ENCODE assay signal across 15 cellular contexts in the genomic region with DNA sequence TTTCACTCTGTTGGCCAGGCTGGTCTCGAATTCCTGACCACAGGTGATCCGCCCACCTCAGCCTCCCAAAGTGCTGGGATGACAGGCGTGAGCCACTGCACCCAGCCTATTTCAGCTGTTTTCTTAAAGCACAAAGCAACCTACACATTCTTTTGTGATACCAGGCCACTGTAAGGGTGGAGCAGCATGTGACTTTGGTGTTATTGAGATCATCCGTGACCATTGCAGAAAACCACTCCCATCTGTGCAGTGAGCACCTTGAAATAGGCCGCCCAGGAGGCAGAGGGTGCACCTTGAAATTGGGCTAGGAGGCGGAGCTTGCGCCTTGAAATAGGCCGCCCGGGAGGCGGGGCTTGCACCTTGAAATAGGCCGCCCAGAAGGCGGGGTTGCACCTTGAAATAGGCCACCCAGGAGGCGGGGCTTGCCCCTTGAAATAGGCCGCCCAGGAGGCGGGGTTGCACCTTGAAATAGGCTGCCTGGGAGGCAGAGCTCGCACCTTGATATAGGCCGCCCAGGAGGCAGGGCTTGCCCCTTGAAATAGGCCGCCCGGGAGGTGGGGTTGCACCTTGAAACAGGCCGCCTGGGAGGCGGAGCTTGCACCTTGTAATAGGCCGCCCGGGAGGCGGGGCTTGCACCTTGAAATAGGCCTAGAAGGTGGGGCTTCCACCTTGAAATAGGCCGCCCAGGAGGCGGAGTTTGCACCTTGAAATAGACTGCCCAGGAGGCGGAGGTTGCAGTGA. TPM values are rescaled to one million over a fixed set of nuclear protein-coding genes. Genes with fewer than 3 reads are reported as not detected.
DNase-seq lines count a peak whose midpoint lies in the region; ATAC-seq, FAIRE-seq and TF ChIP-seq lines count a peak whose summit lies in the region.
"Had no signal": no experiment of that assay in that cellular context is flagged by ENCODE, and none has a peak within 500 bp of the region (broad histone marks: within the 10 kb centered on the region; RNA-seq: fewer than 3 reads in every experiment).

No MANE protein-coding gene starts in this region.

- no peaks in the 10 kb centered on the region for H3K9me1 ChIP-seq in K562 (ENCODE audit: control insufficient read depth, insufficient read depth, low read length)

- no peak overlapping the region for H3K4me2 ChIP-seq in K562 (ENCODE audit: insufficient read depth, low read length)

- DNase-seq in cardiac muscle cell (ENCODE audit: low read depth in 1 of 2, low spot score in 1 of 2) (no peak), Right ventricle myocardium inferior (ENCODE audit: missing footprints) (no peak), K562 (ENCODE audit: extremely low read depth in 1 of 4, low spot score in 3 of 4) (peak in 2 of 4 experiments; percentile 22 to 57), left colon (peak in 1 of 2 donors; percentile 30), upper lobe of right lung (peak; percentile 27), SW480 (ENCODE audit: low spot score) (no peak), NCI-H128 (lab: John Stamatoyannopoulos, UW; ENCODE audit: unreplicated experiment) (no peak)
- DNase-seq: activated CD4-positive, alpha-beta T cell treated with anti-CD3 and anti-CD28 coated beads, Interleukin-2, amount 50 U/mL, for 4 hours; GM23248; NCI-H146; NCI-H345; nucleus accumbens; stimulated activated CD4-positive, alpha-beta T cell treated with anti-CD3 and anti-CD28 coated beads, Interleukin-4, amount 100 ng/mL, for 4 hours had no signal

- 32% methylated on average over 21 of the region's 27 CpGs for WGBS in K562 (ENCODE audit: insufficient coverage, low coverage, missing lambda C conversion rate)

- H3K27me3 ChIP-seq in cardiac muscle cell (no peaks in the 10 kb centered on the region), K562 (ENCODE audit: control insufficient read depth in 2 of 2, insufficient read depth in 2 of 2, low read length in 2 of 2) (no peaks in the 10 kb centered on the region), upper lobe of right lung (no peaks in the 10 kb centered on the region)

- H3K36me3 ChIP-seq in cardiac muscle cell (peaks cover 14% of the 10 kb centered on the region), K562 (ENCODE audit: control insufficient read depth, insufficient read depth, low read length) (peaks cover 20% of the 10 kb centered on the region; the same call in 1 of the 3 replicates), upper lobe of right lung (peaks cover 41% of the 10 kb centered on the region)

- no peak for TF ChIP-seq EP300 in K562 (IDR thresholded peaks at IDR 0.05; ENCODE audit: low read length)

- no peak for ATAC-seq in Right ventricle myocardium inferior
- ATAC-seq in K562, result peak; percentile 90
- ATAC-seq in left colon, result peak; percentile 33
- no peak for ATAC-seq in upper lobe of right lung
- ATAC-seq in GM18858 (IDR thresholded peaks at IDR 0.05; ENCODE audit: unreplicated experiment), result no peak

- H3K9me3 ChIP-seq in cardiac muscle cell (ENCODE audit: low read depth), result no peaks in the 10 kb centered on the region
- H3K9me3 ChIP-seq in K562 (replicated peaks; ENCODE audit: control insufficient read depth, insufficient read depth, low read depth, low read length), result no peaks in the 10 kb centered on the region
- no peaks in the 10 kb centered on the region for H3K9me3 ChIP-seq in upper lobe of right lung

- H3K4me1 ChIP-seq in cardiac muscle cell (ENCODE audit: low read depth) (no peaks in the 10 kb centered on the region), K562 (replicated peaks in 1 of 2; ENCODE audit: control insufficient read depth in 2 of 2, insufficient read depth in 2 of 2, low read length in 2 of 2) (peaks cover 2 to 12% of the 10 kb centered on the region in 2 experiments; a peak in 3 of 5 replicates), upper lobe of right lung (no peaks in the 10 kb centered on the region)

- POLR2A ChIA-PET in K562 (lab: Yijun Ruan, JAX), result no interaction called here

- H2AFZ ChIP-seq in K562 (ENCODE audit: low read depth, low read length), result no peak overlapping the region
- H2AFZ ChIP-seq: GM23248 had no signal

- no peaks in the 10 kb centered on the region for H4K20me1 ChIP-seq in K562 (replicated peaks; ENCODE audit: control insufficient read depth, insufficient read depth, low read length)

- no peak overlapping the region for H3K4me3 ChIP-seq in cardiac muscle cell
- H3K4me3 ChIP-seq in K562, result no peak overlapping the region
- no peak overlapping the region for H3K4me3 ChIP-seq in upper lobe of right lung
- H3K4me3 ChIP-seq: GM23248 had no signal

- H3K79me2 ChIP-seq in K562 (ENCODE audit: control insufficient read depth, insufficient read depth, low read length), result no peaks in the 10 kb centered on the region

- no peak for TF ChIP-seq POLR2A in K562 (conservative IDR thresholded peaks at IDR 0.05)

- intact Hi-C loops in Right ventricle myocardium inferior (cut with DNase I), result no loop called here
- intact Hi-C loops in K562 (cut with micrococcal nuclease), result no loop called here
- intact Hi-C loops in left colon (cut with DNase I, micrococcal nuclease), result no loop called here
- intact Hi-C loops in upper lobe of right lung (cut with DNase I), result no loop called here

- no peak for FAIRE-seq in K562 (lab: Jason Lieb, UNC)
- FAIRE-seq: GM12891 had no signal

- peak overlapping the region; percentile 18 for H3K27ac ChIP-seq in cardiac muscle cell
- no peak overlapping the region for H3K27ac ChIP-seq in K562 (ENCODE audit: extremely low read depth, low read depth, low read length)
- H3K27ac ChIP-seq in upper lobe of right lung, result no peak overlapping the region
- H3K27ac ChIP-seq: GM23248 had no signal

- in situ Hi-C loops in K562 (cut with MboI), result no loop called here

- TF ChIP-seq RAD21 in K562 (CRISPR knock-in tag; conservative IDR thresholded peaks at IDR 0.05 in 1 of 2, IDR thresholded peaks at IDR 0.05 in 1 of 2), result no peak

- no TSS peak for BruUV-seq in K562 (replicated peaks; lab: Mats Ljungman, UMichigan)

- no peak overlapping the region for H3K9ac ChIP-seq in K562 (ENCODE audit: insufficient read depth in 1 of 2, low read depth in 2 of 2, low read length in 2 of 2)
- H3K9ac ChIP-seq: GM23248 had no signal

- CTCF ChIA-PET in K562 (lab: Yijun Ruan, JAX; ENCODE audit: low intra/inter-chr PET ratio), result no interaction called here

- TF ChIP-seq CTCF in cardiac muscle cell (IDR thresholded peaks at IDR 0.05; ENCODE audit: low read depth, low read length) (no peak), K562 (IDR thresholded peaks at IDR 0.05 in 2 of 3, conservative IDR thresholded peaks at IDR 0.05 in 1 of 3; ENCODE audit: insufficient read depth in 2 of 3, low read depth in 1 of 3, low read length in 3 of 3) (no peak), upper lobe of right lung (IDR thresholded peaks at IDR 0.05) (no peak)

TF ChIP-seq in K562, 482 proteins besides CTCF, POLR2A, EP300 and RAD21:
- TF ChIP-seq LCOR (CRISPR knock-in tag; IDR thresholded peaks at IDR 0.05) (no peak), TSC22D4 (tag; IDR thresholded peaks at IDR 0.05) (no peak), ZNF830 (CRISPR knock-in tag; IDR thresholded peaks at IDR 0.05) (no peak), MAFK (IDR thresholded peaks at IDR 0.05; ENCODE audit: low read length) (no peak), HNRNPUL1 (IDR thresholded peaks at IDR 0.05; ENCODE audit: low read length) (no peak)
TF ChIP-seq in K562: peak in this region for 0.

RNA-seq across cellular contexts. Expression of a gene that starts 9.0 kb away (rescaled TPM):
- total RNA-seq in cardiac muscle cell (484 and 592 TPM in 2 replicates), Right ventricle myocardium inferior (145 TPM), K562 (2014; rRNA removed) (150 and 196 TPM in 2 replicates), K562 (2014; rRNA removed; fragmentation: Illumina TruSeq; extraction: Trizol) (43.0 and 58.7 TPM in 2 replicates), K562 (2015; rRNA removed; fragmentation: Illumina TruSeq; extraction: Trizol) (177 and 181 TPM in 2 replicates), K562 (2021) (318 and 330 TPM in 2 replicates), left colon (100 to 1,000 TPM; 452 to 482 TPM), upper lobe of right lung (337 TPM)
- polyA plus RNA-seq in cardiac muscle cell (370 and 468 TPM in 2 replicates), K562 (2011; rRNA removed) (129 and 261 TPM in 2 replicates), K562 (2014; fragmentation: Illumina TruSeq; extraction: Trizol) (118 and 276 TPM in 2 replicates), K562 (2014; fragmentation: Nextera tagmentation; extraction: Ambion mirVana) (10 to 100 TPM; 24.6 to 39.3 TPM), K562 (2014; rRNA removed) (260 and 272 TPM in 2 replicates)
- total RNA-seq in K562 (2011; cell fraction: chromatin; rRNA removed; ENCODE audit: low replicate concordance), result 32.2 and 125 TPM in 2 replicates
- 167 and 186 TPM in 2 replicates for total RNA-seq in K562 (2011; cell fraction: nucleolus; rRNA removed)
- total RNA-seq in K562 (2011; cell fraction: nucleoplasm; rRNA removed), result 94.8 and 148 TPM in 2 replicates
- polyA plus RNA-seq in K562 (2011; cell fraction: cytosol; rRNA removed), result 445 and 542 TPM in 2 replicates
- polyA plus RNA-seq in K562 (2011; cell fraction: nucleus; rRNA removed), result 114 and 138 TPM in 2 replicates
- polyA plus RNA-seq in K562 (2012), result 340 and 778 TPM in 2 replicates
- polyA minus RNA-seq in K562 (2011; rRNA and poly(A)+ RNA removed), result 84.2 and 86.4 TPM in 2 replicates
- 213 and 368 TPM in 2 replicates for polyA minus RNA-seq in K562 (2011; cell fraction: cytosol; rRNA and poly(A)+ RNA removed)
- polyA minus RNA-seq in K562 (2011; cell fraction: nucleus; rRNA and poly(A)+ RNA removed), result 69.5 and 102 TPM in 2 replicates

RNA-seq across cellular contexts. Expression of a gene that starts 51.8 kb away (rescaled TPM):
- total RNA-seq in cardiac muscle cell, result 26.2 and 43.8 TPM in 2 replicates
- polyA plus RNA-seq in cardiac muscle cell, result 36.5 and 62.9 TPM in 2 replicates
- 33.1 TPM for total RNA-seq in Right ventricle myocardium inferior
- 21.1 and 30.0 TPM in 2 replicates for total RNA-seq in K562 (2011; cell fraction: chromatin; rRNA removed; ENCODE audit: low replicate concordance)
- 19.0 and 21.1 TPM in 2 replicates for total RNA-seq in K562 (2011; cell fraction: nucleolus; rRNA removed)
- total RNA-seq in K562 (2011; cell fraction: nucleoplasm; rRNA removed), result 16.6 and 25.3 TPM in 2 replicates
- total RNA-seq in K562 (2014; rRNA removed), result 11.8 and 12.2 TPM in 2 replicates
- 3.9 and 4.4 TPM in 2 replicates for total RNA-seq in K562 (2014; rRNA removed; fragmentation: Illumina TruSeq; extraction: Trizol)
- 7.1 and 8.2 TPM in 2 replicates for total RNA-seq in K562 (2015; rRNA removed; fragmentation: Illumina TruSeq; extraction: Trizol)
- 18.0 and 20.6 TPM in 2 replicates for total RNA-seq in K562 (2021)
- 7.8 and 13.9 TPM in 2 replicates for polyA plus RNA-seq in K562 (2011; rRNA removed)
- 11.3 and 16.3 TPM in 2 replicates for polyA plus RNA-seq in K562 (2011; cell fraction: cytosol; rRNA removed)
- polyA plus RNA-seq in K562 (2011; cell fraction: nucleus; rRNA removed), result 15.2 and 17.1 TPM in 2 replicates
- 12.1 and 26.9 TPM in 2 replicates for polyA plus RNA-seq in K562 (2012)
- 7.6 and 11.9 TPM in 2 replicates for polyA plus RNA-seq in K562 (2014; fragmentation: Illumina TruSeq; extraction: Trizol)
- polyA plus RNA-seq in K562 (2014; fragmentation: Nextera tagmentation; extraction: Ambion mirVana), result 1 to 10 TPM in 1 of 2 experiments, under 1 TPM in 1; 0.56 to 1.2 TPM
- 17.1 and 20.3 TPM in 2 replicates for polyA plus RNA-seq in K562 (2014; rRNA removed)
- polyA minus RNA-seq in K562 (2011; rRNA and poly(A)+ RNA removed), result 5.0 and 5.6 TPM in 2 replicates
- 6.2 and 11.7 TPM in 2 replicates for polyA minus RNA-seq in K562 (2011; cell fraction: cytosol; rRNA and poly(A)+ RNA removed)
- polyA minus RNA-seq in K562 (2011; cell fraction: nucleus; rRNA and poly(A)+ RNA removed), result 5.3 and 7.9 TPM in 2 replicates
- 10 to 100 TPM; 14.6 to 19.9 TPM for total RNA-seq in left colon
- total RNA-seq in upper lobe of right lung, result 23.8 TPM

Comparison
In these comparisons a context has a peak if more than half of its experiments do, and no peak if none do; other contexts are left out.
1. ATAC-seq: peak in K562 (single experiment) and left colon (single experiment); none in Right ventricle myocardium inferior (single experiment), upper lobe of right lung (single experiment) and GM18858 (single experiment).